12 cellular contexts compared by ENCODE assay signal in the genomic region with DNA sequence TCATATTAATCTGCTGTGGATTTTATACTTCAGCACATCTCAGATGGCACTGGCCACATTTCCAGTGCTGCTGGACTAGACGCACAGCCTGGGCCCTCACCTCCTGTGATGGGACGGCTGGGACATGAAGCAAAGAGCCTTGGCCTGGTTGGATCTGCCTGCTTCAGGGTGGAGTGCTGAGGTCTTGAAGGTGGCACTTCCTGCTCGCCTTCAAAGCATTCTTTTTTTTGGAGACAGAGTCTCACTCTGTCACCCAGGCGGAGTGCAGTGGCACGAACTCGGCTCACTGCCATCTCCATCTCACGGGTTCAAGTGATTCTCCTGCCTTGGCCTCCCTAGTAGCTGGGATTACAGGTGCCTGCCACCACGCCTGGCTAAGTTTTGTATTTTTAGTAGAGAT.
DNase-seq lines count a peak whose midpoint lies in the region; ATAC-seq and TF ChIP-seq lines count a peak whose summit lies in the region.
"Had no signal": no experiment of that assay in that cellular context is flagged by ENCODE, and none has a peak within 500 bp of the region (broad histone marks: within the 10 kb centered on the region; RNA-seq: fewer than 3 reads in every experiment).

No MANE protein-coding gene starts in this region.

- H3K9ac ChIP-seq in BLaER1 (no peak overlapping the region), mammary epithelial cell (ENCODE audit: insufficient read depth, low read length) (no peak overlapping the region)

- peaks cover 37% of the 10 kb centered on the region for H4K20me1 ChIP-seq in BLaER1
- H4K20me1 ChIP-seq in mammary epithelial cell (ENCODE audit: insufficient read depth, low read length), result no peaks in the 10 kb centered on the region

- H3K4me2 ChIP-seq in BLaER1 (peak overlapping the region; percentile 97), mammary epithelial cell (ENCODE audit: insufficient read depth, low read depth, low read length) (no peak overlapping the region)

- no peak for TF ChIP-seq CTCF in GM12864 (IDR thresholded peaks at IDR 0.05; ENCODE audit: low read depth, low read length, missing control alignments)
- TF ChIP-seq CTCF in lower lobe of right lung (IDR thresholded peaks at IDR 0.05), result no peak
- TF ChIP-seq CTCF in mammary epithelial cell (conservative IDR thresholded peaks at IDR 0.05 in 1 of 2, IDR thresholded peaks at IDR 0.05 in 1 of 2; ENCODE audit: extremely low read depth in 1 of 2, insufficient read depth in 1 of 2, low read depth in 1 of 2, low read length in 2 of 2), result no peak

- peaks cover 58% of the 10 kb centered on the region for H3K4me1 Mint-ChIP-seq in activated T-helper 17 cell treated with anti-CD3 and anti-CD28 coated beads, Interleukin-2, amount 50 U/mL, for 72 hours

- H3K4me3 ChIP-seq in BLaER1 (no peak overlapping the region), GM12864 (ENCODE audit: low read depth, low read length) (peak overlapping the region; percentile 49), lower lobe of right lung (no peak overlapping the region), mammary epithelial cell (replicated peaks in 1 of 3; ENCODE audit: insufficient read depth in 1 of 3, low read depth in 2 of 3, low read length in 3 of 3) (no peak overlapping the region)
- H3K4me3 ChIP-seq: SJCRH30 had no signal

- in situ Hi-C loops in mammary epithelial cell (cut with MboI; ENCODE audit: low sequenced_read_pairs in 2 of 2), result no loop called here

- DNase-seq in GM12864 (ENCODE audit: low read depth), result no peak
- DNase-seq in lower lobe of right lung, result no peak
- no peak for DNase-seq in 8988T
- no peak for DNase-seq in mammary epithelial cell
- DNase-seq in iPS-NIHi7 (ENCODE audit: extremely low spot score), result no peak
- DNase-seq: BE2C, NCI-H2107, SJCRH30 had no signal

- peak overlapping the region; percentile 95 for H3K27ac ChIP-seq in BLaER1
- peak overlapping the region; percentile 81 for H3K27ac ChIP-seq in lower lobe of right lung
- H3K27ac ChIP-seq in mammary epithelial cell (ENCODE audit: insufficient read depth, low read depth, low read length), result no peak overlapping the region
- H3K27ac ChIP-seq: SJCRH30, VCaP had no signal

- intact Hi-C loops in lower lobe of right lung (cut with DNase I) (no loop called here), mammary epithelial cell (cut with micrococcal nuclease) (no loop called here)

- H3K4me1 ChIP-seq in BLaER1, result peaks cover 89% of the 10 kb centered on the region
- H3K4me1 ChIP-seq in lower lobe of right lung, result peaks cover 73% of the 10 kb centered on the region
- peaks cover 22% of the 10 kb centered on the region for H3K4me1 ChIP-seq in mammary epithelial cell (ENCODE audit: insufficient read depth, low read length)

- dilution Hi-C loops in mammary epithelial cell (cut with HindIII; ENCODE audit: low sequenced_read_pairs), result no loop called here

- H2AFZ ChIP-seq in mammary epithelial cell (ENCODE audit: low read depth, low read length), result no peak overlapping the region

- no peak for ATAC-seq in activated T-helper 17 cell treated with anti-CD3 and anti-CD28 coated beads, Interleukin-2, amount 50 U/mL, for 72 hours (replicated peaks)
- ATAC-seq in lower lobe of right lung (no peak), GM19467 (IDR thresholded peaks at IDR 0.05; ENCODE audit: unreplicated experiment) (no peak)

- H3K27me3 ChIP-seq in BLaER1 (no peaks in the 10 kb centered on the region), lower lobe of right lung (ENCODE audit: low read depth) (no peaks in the 10 kb centered on the region), mammary epithelial cell (ENCODE audit: insufficient read depth, low read length) (no peaks in the 10 kb centered on the region)
- H3K27me3 ChIP-seq: BE2C, SJCRH30 had no signal

- H3K27me3 Mint-ChIP-seq in activated T-helper 17 cell treated with anti-CD3 and anti-CD28 coated beads, Interleukin-2, amount 50 U/mL, for 72 hours, result no peaks in the 10 kb centered on the region

- no TSS peak for BruUV-seq in mammary epithelial cell (replicated peaks; lab: Mats Ljungman, UMichigan)

- H3K36me3 ChIP-seq in BLaER1 (peaks cover 41% of the 10 kb centered on the region), lower lobe of right lung (no peaks in the 10 kb centered on the region), mammary epithelial cell (ENCODE audit: insufficient read depth, low read length) (no peaks in the 10 kb centered on the region)
- H3K36me3 ChIP-seq: BE2C had no signal

- H3K36me3 Mint-ChIP-seq in activated T-helper 17 cell treated with anti-CD3 and anti-CD28 coated beads, Interleukin-2, amount 50 U/mL, for 72 hours (ENCODE audit: low read depth), result peaks cover 100% of the 10 kb centered on the region

- CTCF ChIA-PET in mammary epithelial cell (lab: Charles Lee; ENCODE audit: low non-redundant PET), result no interaction called here

- peaks cover 60% of the 10 kb centered on the region for H3K79me2 ChIP-seq in mammary epithelial cell (ENCODE audit: insufficient read depth, low read length)

- peak overlapping the region; percentile 83 for H3K4me3 Mint-ChIP-seq in activated T-helper 17 cell treated with anti-CD3 and anti-CD28 coated beads, Interleukin-2, amount 50 U/mL, for 72 hours

- H3K9me3 ChIP-seq in BLaER1 (peaks cover 20% of the 10 kb centered on the region), lower lobe of right lung (no peaks in the 10 kb centered on the region), mammary epithelial cell (replicated peaks; ENCODE audit: insufficient read depth, low read length) (no peaks in the 10 kb centered on the region)
- H3K9me3 ChIP-seq: BE2C had no signal

- peak overlapping the region; percentile 99 for H3K27ac Mint-ChIP-seq in activated T-helper 17 cell treated with anti-CD3 and anti-CD28 coated beads, Interleukin-2, amount 50 U/mL, for 72 hours

- 95% methylated on average over 5 of the region's 8 CpGs for whole genome bisulfite sequencing in mammary epithelial cell (ENCODE audit: low coverage, missing lambda C conversion rate)

- no peaks in the 10 kb centered on the region for H3K9me3 Mint-ChIP-seq in activated T-helper 17 cell treated with anti-CD3 and anti-CD28 coated beads, Interleukin-2, amount 50 U/mL, for 72 hours
